In genomic region chr17:8997994-8998628, GRCh38 we compare ENCODE assay signal across 1 cellular context.
TF ChIP-seq lines count a peak whose summit lies in the region.

No MANE protein-coding gene starts in this region.

TF ChIP-seq in GM23338, 12 proteins besides CTCF, POLR2A, EP300 and RAD21 (continued from another document):
- TF ChIP-seq ZNF331 (CRISPR knock-in tag; IDR thresholded peaks at IDR 0.05; ENCODE audit: low read depth): no peak
- no peak for TF ChIP-seq NANOG (IDR thresholded peaks at IDR 0.05; ENCODE audit: borderline replicate concordance)
- TF ChIP-seq CREB1 (CRISPR knock-in tag; IDR thresholded peaks at IDR 0.05; ENCODE audit: low read depth): no peak
- no peak for TF ChIP-seq ETS1 (IDR thresholded peaks at IDR 0.05)
- TF ChIP-seq EZH2 (IDR thresholded peaks at IDR 0.05; ENCODE audit: low read depth, unreplicated experiment): no peak
- no peak for TF ChIP-seq STAT1 (IDR thresholded peaks at IDR 0.05; ENCODE audit: unreplicated experiment)
- no peak for TF ChIP-seq REST (IDR thresholded peaks at IDR 0.05; ENCODE audit: unreplicated experiment)
- no peak for TF ChIP-seq EZH2phosphoT487 (IDR thresholded peaks at IDR 0.05; ENCODE audit: unreplicated experiment)
- no peak for TF ChIP-seq ZNF462 (CRISPR knock-in tag; IDR thresholded peaks at IDR 0.05)
